In genomic region chr17:40548982-40549680, GRCh38 we compare ENCODE assay signal across 8 cellular contexts. TPM values are rescaled to one million over a fixed set of nuclear protein-coding genes. Genes with fewer than 3 reads are reported as not detected.
DNase-seq lines count a peak whose midpoint lies in the region; ATAC-seq and TF ChIP-seq lines count a peak whose summit lies in the region.

No MANE protein-coding gene starts in this region.

- DNase-seq in NOMO-1 treated with DMSO at 0.1 percent for 48 hours (lab: John Stamatoyannopoulos, UW; ENCODE audit: unreplicated experiment): peak; percentile 11
- DNase-seq in NOMO-1 treated with dmso at 0.1 percent for 144 hours (lab: John Stamatoyannopoulos, UW; ENCODE audit: unreplicated experiment): no peak
- DNase-seq in T1000 (lab: John Stamatoyannopoulos, UW): peak; percentile 50
- no peak for DNase-seq in esophagus squamous epithelium (lab: John Stamatoyannopoulos, UW)
- DNase-seq in trophoblast cell: no peak
- no peak for DNase-seq in NCI-H2227 treated with DMSO at 0.1 percent for 48 hours (lab: John Stamatoyannopoulos, UW)

- peak overlapping the region; percentile 33 for H2AK5ac ChIP-seq in trophoblast cell (ENCODE audit: low read length)

- H3K9ac ChIP-seq in trophoblast cell (ENCODE audit: low read length): no peak overlapping the region

- WGBS in esophagus squamous epithelium, 2 donors: 40 to 52% methylated on average over 8 to 9 of the region's 9 CpGs
- no CpG with 5 or more reads among the region's 9 CpGs for WGBS in trophoblast cell (ENCODE audit: extremely low coverage, insufficient coverage, insufficient read length)

- peak overlapping the region; percentile 28 for H3K14ac ChIP-seq in trophoblast cell (ENCODE audit: low read length)

- H3K36me3 ChIP-seq in esophagus squamous epithelium (no peaks in the 10 kb centered on the region), trophoblast cell (ENCODE audit: control insufficient read depth in 1 of 2, insufficient read depth in 2 of 2, low read length in 2 of 2) (no peaks in the 10 kb centered on the region)

- H3K79me1 ChIP-seq in trophoblast cell (ENCODE audit: low read length): peaks cover 45% of the 10 kb centered on the region

- H3K23ac ChIP-seq in trophoblast cell (ENCODE audit: low read length): no peak overlapping the region

- H2BK120ac ChIP-seq in trophoblast cell (ENCODE audit: insufficient read depth, low read length, poor library complexity): peak overlapping the region; percentile 75

- peak overlapping the region; percentile 19 for H3K4ac ChIP-seq in trophoblast cell (ENCODE audit: low read depth, low read length)

- peak overlapping the region; percentile 23 for H2BK12ac ChIP-seq in trophoblast cell (ENCODE audit: low read length)

- H3K4me1 ChIP-seq in esophagus squamous epithelium: peaks cover 54 to 83% (median 72%) of the 10 kb centered on the region in 3 donors
- H3K4me1 ChIP-seq in trophoblast cell (ENCODE audit: control insufficient read depth in 1 of 2, insufficient read depth in 2 of 2, low read length in 2 of 2): peaks cover 44 to 48% of the 10 kb centered on the region in 2 experiments

- no peak overlapping the region for H4K12ac ChIP-seq in trophoblast cell (ENCODE audit: low read depth, low read length)

- peak overlapping the region; percentile 80 for H2BK5ac ChIP-seq in trophoblast cell (ENCODE audit: low read depth, low read length, poor library complexity)

- H3K4me2 ChIP-seq in trophoblast cell (ENCODE audit: low read length): no peak overlapping the region

- intact Hi-C loops in esophagus squamous epithelium (cut with DNase I): no loop called here

- peaks cover 2% of the 10 kb centered on the region for H3K79me2 ChIP-seq in trophoblast cell (ENCODE audit: control insufficient read depth, insufficient read depth, low read length, poor library complexity)

- ATAC-seq in HG03469 (IDR thresholded peaks at IDR 0.05; ENCODE audit: unreplicated experiment) (no peak), GM18868 (IDR thresholded peaks at IDR 0.05; ENCODE audit: unreplicated experiment) (no peak)

- TF ChIP-seq POLR2A in esophagus squamous epithelium (IDR thresholded peaks at IDR 0.05): no peak

- H2AFZ ChIP-seq in trophoblast cell (ENCODE audit: insufficient read depth, low read length, poor library complexity): peak overlapping the region; percentile 19

- H3K4me3 ChIP-seq in esophagus squamous epithelium: no peak overlapping the region
- no peak overlapping the region for H3K4me3 ChIP-seq in trophoblast cell (ENCODE audit: low read depth, low read length)

- H3K18ac ChIP-seq in trophoblast cell (ENCODE audit: low read length): peak overlapping the region; percentile 13

- peak overlapping the region; percentile 87 for H4K91ac ChIP-seq in trophoblast cell (ENCODE audit: low read depth, low read length)

- no peaks in the 10 kb centered on the region for H3K27me3 ChIP-seq in esophagus squamous epithelium
- H3K27me3 ChIP-seq in trophoblast cell (ENCODE audit: insufficient read depth, low read length): no peaks in the 10 kb centered on the region

- H3K27ac ChIP-seq in esophagus squamous epithelium (peak overlapping the region; percentile 71 to 93 (median 88)), trophoblast cell (ENCODE audit: low read depth, low read length) (peak overlapping the region; percentile 62)

- no peaks in the 10 kb centered on the region for H3K9me3 ChIP-seq in esophagus squamous epithelium
- H3K9me3 ChIP-seq in trophoblast cell (ENCODE audit: insufficient read depth, low read depth, low read length): peaks cover 1% of the 10 kb centered on the region

- peak overlapping the region; percentile 15 for H4K8ac ChIP-seq in trophoblast cell (ENCODE audit: low read depth, low read length)

- no peak for TF ChIP-seq CTCF in esophagus squamous epithelium (IDR thresholded peaks at IDR 0.05)

RNA-seq across cellular contexts. Expression of gene CCR7, which starts 16.1 kb away (rescaled TPM):
- total RNA-seq in esophagus squamous epithelium: under 1 TPM in 3 of 4 donors, not detected in 1; 0.12 to 0.95 (median 0.53) TPM
- polyA plus RNA-seq in trophoblast cell (2013): 217 and 236 TPM in 2 replicates

RNA-seq across cellular contexts. Expression of gene TNS4, which starts 47.7 kb away (rescaled TPM):
- total RNA-seq in esophagus squamous epithelium: 100 to 1,000 TPM in 1 of 4 donors, 10 to 100 TPM in 3; 34.6 to 104 (median 71.1) TPM
- polyA plus RNA-seq in trophoblast cell (2013): 0.79 and 1.1 TPM in 2 replicates

Comparison
In these comparisons a context has a peak if more than half of its experiments do, and no peak if none do; other contexts are left out.
1. DNase-seq: peak in NOMO-1 treated with DMSO at 0.1 percent for 48 hours (single experiment) and T1000 (single experiment); none in NOMO-1 treated with dmso at 0.1 percent for 144 hours (single experiment), esophagus squamous epithelium (single experiment), trophoblast cell (0 of 2) and NCI-H2227 treated with DMSO at 0.1 percent for 48 hours (single experiment).